Comparison of ENCODE assay signal across 14 cellular contexts in genomic region chr7:150979706-150980390, GRCh38. TPM values are rescaled to one million over a fixed set of nuclear protein-coding genes. Genes with fewer than 3 reads are reported as not detected.
DNase-seq lines count a peak whose midpoint lies in the region; ATAC-seq, FAIRE-seq and TF ChIP-seq lines count a peak whose summit lies in the region.
"Had no signal": no experiment of that assay in that cellular context is flagged by ENCODE, and none has a peak within 500 bp of the region (broad histone marks: within the 10 kb centered on the region; RNA-seq: fewer than 3 reads in every experiment).

No MANE protein-coding gene starts in this region.

- TF ChIP-seq POLR2A in A549 (IDR thresholded peaks at IDR 0.05; ENCODE audit: low read length) (no peak), esophagus muscularis mucosa (IDR thresholded peaks at IDR 0.05; ENCODE audit: low read depth) (no peak)

- H3K4me3 Mint-ChIP-seq in nephron (peak overlapping the region; percentile 58 to 71 (median 58)), chondrocyte (ENCODE audit: unreplicated experiment) (no peak overlapping the region)
- H3K4me3 Mint-ChIP-seq: activated CD4-positive, alpha-beta T cell treated with anti-CD3 and anti-CD28 coated beads, Interleukin-2, amount 10 ng/mL, durations not matched to agents 7 days and 5 days had no signal

- CTCF ChIA-PET in A549 (lab: Yijun Ruan, JAX) = interaction anchor here (0.6 to 3.4 kb wide), 10 partner anchors 9 to 578 kb away, joined by 3 to 25 read pairs (median 6); partner anchors contain the start of gene NOS3

- WGBS in A549 (ENCODE audit: missing lambda C conversion rate) = 21% methylated on average over 7 of the region's 7 CpGs
- 47% methylated on average over 7 of the region's 7 CpGs for WGBS in esophagus muscularis mucosa

- H3K36me3 Mint-ChIP-seq in nephron (ENCODE audit: low read depth) (no peaks in the 10 kb centered on the region), chondrocyte (ENCODE audit: low read depth) (peaks cover 1% of the 10 kb centered on the region)

- H3K27ac Mint-ChIP-seq in nephron (peak overlapping the region; percentile 77 to 98 (median 94)), chondrocyte (ENCODE audit: unreplicated experiment) (no peak overlapping the region)
- H3K27ac Mint-ChIP-seq: activated CD4-positive, alpha-beta T cell treated with anti-CD3 and anti-CD28 coated beads, Interleukin-2, amount 10 ng/mL, durations not matched to agents 7 days and 5 days had no signal

- TF ChIP-seq CTCF in A549 (IDR thresholded peaks at IDR 0.05) = no peak
- no peak for TF ChIP-seq CTCF in esophagus muscularis mucosa (IDR thresholded peaks at IDR 0.05)
- TF ChIP-seq CTCF in nephron (IDR thresholded peaks at IDR 0.05; ENCODE audit: unreplicated experiment in 3 of 3) = no peak
- no peak for TF ChIP-seq CTCF in chondrocyte (IDR thresholded peaks at IDR 0.05)

- no peaks in the 10 kb centered on the region for H3K9me3 ChIP-seq in A549
- no peaks in the 10 kb centered on the region for H3K9me3 ChIP-seq in MG63
- no peaks in the 10 kb centered on the region for H3K9me3 ChIP-seq in esophagus muscularis mucosa
- H3K9me3 ChIP-seq: thoracic aorta had no signal

- H3K36me3 ChIP-seq in MG63 (no peaks in the 10 kb centered on the region), esophagus muscularis mucosa (no peaks in the 10 kb centered on the region)
- H3K36me3 ChIP-seq: thoracic aorta had no signal

- H3K4me2 ChIP-seq in A549 = peak overlapping the region; percentile 100

- TF ChIP-seq EP300 in A549 (IDR thresholded peaks at IDR 0.05) = no peak
- TF ChIP-seq EP300 in esophagus muscularis mucosa (IDR thresholded peaks at IDR 0.05) = no peak

- ATAC-seq in A549 = peak; percentile 27 to 35
- ATAC-seq in GM18858 (IDR thresholded peaks at IDR 0.05; ENCODE audit: unreplicated experiment) = no peak

- TF ChIP-seq RAD21 in A549 (conservative IDR thresholded peaks at IDR 0.05 in 1 of 2, IDR thresholded peaks at IDR 0.05 in 1 of 2) = no peak

- DNase-seq in A549 (ENCODE audit: low read depth in 1 of 2, low spot score in 1 of 2) (peak in 1 of 2 experiments; percentile 34), MG63 (peak; percentile 21), esophagus muscularis mucosa (ENCODE audit: extremely low spot score) (no peak), GM19240 (ENCODE audit: insufficient read length, low spot score) (no peak), NCI-H226 (no peak), chondrocyte (ENCODE audit: low spot score) (no peak)
- DNase-seq: activated gamma-delta T cell, cerebellar nuclear complex had no signal

- no peak overlapping the region for H3K27ac ChIP-seq in A549
- peak overlapping the region; percentile 87 to 88 (median 88) for H3K27ac ChIP-seq in esophagus muscularis mucosa (replicated peaks in 1 of 4)
- H3K27ac ChIP-seq: thoracic aorta had no signal

- POLR2A ChIA-PET in A549 (lab: Yijun Ruan, JAX) = interaction anchor here (0.5 kb wide), 1 partner anchor 77 kb away, joined by 4 read pairs; no protein-coding TSS in a partner anchor

- intact Hi-C loops in esophagus muscularis mucosa (cut with DNase I) = loop anchor here (10.0 kb wide), 1 partner anchor 205 kb away; no protein-coding TSS in a partner anchor

- H3K4me3 ChIP-seq in A549 (no peak overlapping the region; the same call in 2 of the 3 replicates), MG63 (no peak overlapping the region), esophagus muscularis mucosa (peak overlapping the region in 2 of 4 donors; percentile 60 to 61)

- H3K4me1 Mint-ChIP-seq in nephron = peaks cover 59% of the 10 kb centered on the region
- peaks cover 14% of the 10 kb centered on the region for H3K4me1 Mint-ChIP-seq in chondrocyte (ENCODE audit: low read depth)

- peaks cover 37% of the 10 kb centered on the region for H3K4me1 ChIP-seq in A549
- H3K4me1 ChIP-seq in esophagus muscularis mucosa = peaks cover 29 to 53% (median 53%) of the 10 kb centered on the region in 4 donors

- FAIRE-seq in A549 (lab: Jason Lieb, UNC) = no peak
- FAIRE-seq: GM18507 had no signal

- no peaks in the 10 kb centered on the region; the same call in 1 of the 2 replicates for H3K27me3 ChIP-seq in MG63
- H3K27me3 ChIP-seq in esophagus muscularis mucosa = peaks cover 0 to 38% (median 6%) of the 10 kb centered on the region in 4 donors

- H3K9me3 Mint-ChIP-seq in nephron (no peaks in the 10 kb centered on the region), chondrocyte (ENCODE audit: low read depth) (no peaks in the 10 kb centered on the region)
- H3K9me3 Mint-ChIP-seq: activated CD4-positive, alpha-beta T cell treated with anti-CD3 and anti-CD28 coated beads, Interleukin-2, amount 10 ng/mL, durations not matched to agents 7 days and 5 days had no signal

- peaks cover 61% of the 10 kb centered on the region for H3K27me3 Mint-ChIP-seq in nephron (ENCODE audit: low read depth)
- H3K27me3 Mint-ChIP-seq in chondrocyte (ENCODE audit: low read depth) = peaks cover 46% of the 10 kb centered on the region

TF ChIP-seq in A549, 52 proteins besides CTCF, POLR2A, EP300 and RAD21:
- TF ChIP-seq ELK1 (IDR thresholded peaks at IDR 0.05; ENCODE audit: low read depth, low read length) (no peak), USF2 (IDR thresholded peaks at IDR 0.05) (no peak), MAX (IDR thresholded peaks at IDR 0.05) (no peak), RCOR1 (IDR thresholded peaks at IDR 0.05; ENCODE audit: low read depth, low read length) (no peak), MAZ (IDR thresholded peaks at IDR 0.05; ENCODE audit: borderline replicate concordance, low read depth, low read length) (no peak), HEYL (CRISPR knock-in tag; IDR thresholded peaks at IDR 0.05) (no peak)

RNA-seq across cellular contexts. Expression of gene KCNH2, which starts 1.7 kb away (rescaled TPM):
- polyA plus RNA-seq in A549 (2011; rRNA removed) (0.26 and 0.44 TPM in 2 replicates), A549 (2017; fragmentation: RNase III; extraction: RNeasy Plus Mini Kit Qiagen cat#74134 plus additional on column Dnase treatment) (0.41 to 0.45 TPM (median 0.41 TPM) in 3 replicates)
- polyA plus RNA-seq in A549 (2012; cell fraction: cytosol; rRNA removed) = 0.61 and 0.78 TPM in 2 replicates
- polyA plus RNA-seq in A549 (2012; cell fraction: nucleus; rRNA removed) = 0.84 and 1.3 TPM in 2 replicates
- polyA minus RNA-seq in A549 (2011; rRNA and poly(A)+ RNA removed) = 0.41 and 0.78 TPM in 2 replicates
- 0.33 TPM in 1 of 2 replicates, not detected in the other for total RNA-seq in MG63 (2014; rRNA removed; shearing (Covaris generic); ENCODE audit: low replicate concordance)
- total RNA-seq in esophagus muscularis mucosa (10 to 100 TPM; 29.8 to 71.7 (median 42.5) TPM), chondrocyte (0.19 to 0.33 TPM (median 0.30 TPM) in 3 replicates)

RNA-seq across cellular contexts. Expression of gene NOS3, which starts 11.0 kb away (rescaled TPM):
- polyA plus RNA-seq in A549 (2011; rRNA removed) = 0.42 and 0.52 TPM in 2 replicates
- 1.1 and 1.9 TPM in 2 replicates for polyA plus RNA-seq in A549 (2012; cell fraction: cytosol; rRNA removed)
- 1.1 and 3.2 TPM in 2 replicates for polyA plus RNA-seq in A549 (2012; cell fraction: nucleus; rRNA removed)
- polyA plus RNA-seq in A549 (2017; fragmentation: RNase III; extraction: RNeasy Plus Mini Kit Qiagen cat#74134 plus additional on column Dnase treatment) = 0.46 to 0.71 TPM (median 0.51 TPM) in 3 replicates
- polyA minus RNA-seq in A549 (2011; rRNA and poly(A)+ RNA removed) = not detected in 2 replicates
- total RNA-seq in MG63 (2014; rRNA removed; shearing (Covaris generic); ENCODE audit: low replicate concordance) = 0.20 TPM in 1 of 2 replicates, not detected in the other
- total RNA-seq in esophagus muscularis mucosa = 10 to 100 TPM in 3 of 4 donors, 1 to 10 TPM in 1; 3.7 to 20.2 (median 16.2) TPM
- not detected in 3 replicates for total RNA-seq in chondrocyte

RNA-seq across cellular contexts. Expression of gene ATG9B, which starts 44.4 kb away (rescaled TPM):
- polyA plus RNA-seq in A549 (2011; rRNA removed) (0.06 and 0.19 TPM in 2 replicates), A549 (2017; fragmentation: RNase III; extraction: RNeasy Plus Mini Kit Qiagen cat#74134 plus additional on column Dnase treatment) (0.17 to 0.23 TPM (median 0.21 TPM) in 3 replicates)
- 0.25 and 0.26 TPM in 2 replicates for polyA plus RNA-seq in A549 (2012; cell fraction: cytosol; rRNA removed)
- 1.8 and 2.5 TPM in 2 replicates for polyA plus RNA-seq in A549 (2012; cell fraction: nucleus; rRNA removed)
- not detected in 2 replicates for polyA minus RNA-seq in A549 (2011; rRNA and poly(A)+ RNA removed)
- total RNA-seq in MG63 (2014; rRNA removed; shearing (Covaris generic); ENCODE audit: low replicate concordance) = not detected in 2 replicates
- total RNA-seq in esophagus muscularis mucosa (under 1 TPM in 1 of 4 donors, not detected in 3; 0.42 TPM), chondrocyte (1.5 to 1.6 TPM in 2 of 3 replicates, not detected in the other)
- total RNA-seq: liver had no signal

RNA-seq across cellular contexts. Expression of gene ABCB8, which starts 48.4 kb away (rescaled TPM):
- polyA plus RNA-seq in A549 (2011; rRNA removed) (19.6 and 22.7 TPM in 2 replicates), A549 (2017; fragmentation: RNase III; extraction: RNeasy Plus Mini Kit Qiagen cat#74134 plus additional on column Dnase treatment) (34.3 to 41.1 TPM (median 38.6 TPM) in 3 replicates)
- 36.8 and 46.8 TPM in 2 replicates for polyA plus RNA-seq in A549 (2012; cell fraction: cytosol; rRNA removed)
- 159 and 182 TPM in 2 replicates for polyA plus RNA-seq in A549 (2012; cell fraction: nucleus; rRNA removed)
- 47.4 and 60.3 TPM in 2 replicates for polyA minus RNA-seq in A549 (2011; rRNA and poly(A)+ RNA removed)
- 14.4 and 22.4 TPM in 2 replicates for total RNA-seq in MG63 (2014; rRNA removed; shearing (Covaris generic); ENCODE audit: low replicate concordance)
- total RNA-seq in esophagus muscularis mucosa (10 to 100 TPM; 13.1 to 25.3 (median 19.9) TPM), chondrocyte (30.2 to 45.7 TPM (median 32.1 TPM) in 3 replicates)

Comparison
In these comparisons a context has a peak if more than half of its experiments do, and no peak if none do; other contexts are left out.
1. H3K27ac ChIP-seq: peak in esophagus muscularis mucosa (4 of 4); none in A549 (0 of 2).
2. RNA of gene KCNH2, which starts 1.7 kb away (total RNA-seq): 29.8 to 71.7 TPM in esophagus muscularis mucosa; 0.33 TPM in MG63 and 0.19 to 0.33 TPM in chondrocyte; every median in the first group is over 10 times any median in the second.